In the genomic region with DNA sequence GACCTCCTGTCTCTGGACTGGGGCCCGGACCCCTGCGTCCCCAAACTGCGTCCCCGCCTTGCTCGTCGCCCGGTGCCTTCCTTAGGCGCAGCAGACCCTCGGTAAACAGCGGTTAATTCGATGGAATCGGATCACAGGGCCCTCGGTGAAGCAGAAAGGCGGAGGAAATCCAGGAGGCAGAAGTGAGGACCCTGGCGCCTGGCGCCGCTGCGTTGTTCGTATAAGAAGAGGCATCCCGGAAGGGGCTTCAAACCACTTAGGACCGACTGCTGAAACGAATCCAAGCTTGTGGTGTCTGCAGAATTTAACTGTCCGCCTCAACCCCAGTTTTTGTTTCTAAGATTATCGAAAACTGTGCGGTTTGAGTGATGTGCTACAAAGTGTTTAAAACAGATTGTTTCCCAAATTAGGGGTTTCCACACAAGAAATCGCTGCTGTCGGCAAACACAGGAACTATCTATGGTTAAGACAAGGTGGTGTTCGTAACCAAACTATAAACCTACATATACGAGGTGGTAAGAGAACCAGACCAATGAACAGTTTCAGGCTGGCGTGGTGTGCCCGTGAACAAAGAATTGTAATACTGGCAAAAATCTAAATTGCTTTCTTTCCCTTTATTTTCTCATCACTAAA, we compare ENCODE assay signal across 9 cellular contexts.
DNase-seq lines count a peak whose midpoint lies in the region; ATAC-seq and TF ChIP-seq lines count a peak whose summit lies in the region.
"Had no signal": no experiment of that assay in that cellular context is flagged by ENCODE, and none has a peak within 500 bp of the region (broad histone marks: within the 10 kb centered on the region; RNA-seq: fewer than 3 reads in every experiment).

No MANE protein-coding gene starts in this region.

- TF ChIP-seq CTCF in AG10803 (conservative IDR thresholded peaks at IDR 0.05; ENCODE audit: low read length): no peak

- H3K4me3 ChIP-seq in AG10803 (ENCODE audit: low read length): peak overlapping the region; percentile 65

- ATAC-seq in GM21390 (IDR thresholded peaks at IDR 0.05; ENCODE audit: unreplicated experiment): peak; percentile 47
- no peak for ATAC-seq in HG03139 (IDR thresholded peaks at IDR 0.05; ENCODE audit: unreplicated experiment)

- DNase-seq in AG10803 (ENCODE audit: low read depth) (no peak), caudate nucleus (lab: John Stamatoyannopoulos, UW) (peak in 11 of 61 donors; percentile 18 to 66 (median 45)), midbrain (lab: John Stamatoyannopoulos, UW) (peak; percentile 12), HuH-7 (ENCODE audit: low spot score) (no peak), GDM1 (lab: John Stamatoyannopoulos, UW) (no peak)
- no peak for DNase-seq in stimulated activated CD4-positive, alpha-beta T cell treated with anti-CD3 and anti-CD28 coated beads, Interleukin-2, amount 100 ng/mL, for 48 hours
- DNase-seq: natural killer cell had no signal

- peak overlapping the region; percentile 73 for H3K27ac ChIP-seq in caudate nucleus (ENCODE audit: low read depth, low read length)
